In genomic region chr22:23119492-23120414, GRCh38 we compare ENCODE assay signal across 9 cellular contexts. TPM values are rescaled to one million over a fixed set of nuclear protein-coding genes. Genes with fewer than 3 reads are reported as not detected.
DNase-seq lines count a peak whose midpoint lies in the region; ATAC-seq lines count a peak whose summit lies in the region.
"Had no signal": no experiment of that assay in that cellular context is flagged by ENCODE, and none has a peak within 500 bp of the region (broad histone marks: within the 10 kb centered on the region; RNA-seq: fewer than 3 reads in every experiment).

No MANE protein-coding gene starts in this region.

- peak overlapping the region; percentile 65 for H3K4me3 Mint-ChIP-seq in T-helper 17 cell

- no peak overlapping the region for H3K9ac ChIP-seq in mesendoderm (ENCODE audit: low read length)
- H3K9ac ChIP-seq in subcutaneous abdominal adipose tissue (ENCODE audit: low read length in 5 of 5) = peak overlapping the region in 1 of 5 donors; percentile 44

- DNase-seq in T-helper 17 cell = peak; percentile 24 to 39 (median 31)
- peak; percentile 21 to 35 for DNase-seq in activated T-helper 1 cell treated with anti-CD3 and anti-CD28 coated beads, Interleukin-2, amount 50 U/mL, for 16 hours (ENCODE audit: low read depth in 1 of 2, low spot score in 1 of 2)
- DNase-seq in mesendoderm = peak; percentile 45
- no peak for DNase-seq in NCI-H446 (lab: John Stamatoyannopoulos, UW)
- no peak for DNase-seq in NCI-H1694 (lab: John Stamatoyannopoulos, UW)
- DNase-seq: NCI-H146, thyroid gland had no signal

- no peak overlapping the region for H2BK5ac ChIP-seq in mesendoderm (ENCODE audit: low read length)

- no peak overlapping the region for H3K4me2 ChIP-seq in mesendoderm (ENCODE audit: low read length)

- peaks cover 2% of the 10 kb centered on the region for H3K36me3 Mint-ChIP-seq in T-helper 17 cell (ENCODE audit: low read depth)

- no peaks in the 10 kb centered on the region for H3K79me2 ChIP-seq in mesendoderm (ENCODE audit: control insufficient read depth, insufficient read depth, low read length)

- no peak overlapping the region for H3K23ac ChIP-seq in mesendoderm (ENCODE audit: low read length)

- H3K9me3 ChIP-seq in T-helper 17 cell (ENCODE audit: control insufficient read depth, low read length, poor library complexity, severe bottlenecking) (no peaks in the 10 kb centered on the region), subcutaneous abdominal adipose tissue (ENCODE audit: control insufficient read depth in 5 of 5, low read length in 5 of 5) (no peaks in the 10 kb centered on the region)
- H3K9me3 ChIP-seq: thyroid gland had no signal

- H3K27me3 ChIP-seq in mesendoderm (ENCODE audit: insufficient read depth, low read length, poor library complexity) (no peaks in the 10 kb centered on the region), subcutaneous abdominal adipose tissue (ENCODE audit: control insufficient read depth in 5 of 5, insufficient read depth in 4 of 5, low read length in 5 of 5) (peaks cover 0 to 3% (median 0%) of the 10 kb centered on the region in 5 donors)
- H3K27me3 ChIP-seq: thyroid gland had no signal

- no peak overlapping the region for H2BK15ac ChIP-seq in mesendoderm (replicated peaks; ENCODE audit: low read depth)

- peaks cover 4% of the 10 kb centered on the region for H3K27me3 Mint-ChIP-seq in T-helper 17 cell

- no peak overlapping the region for H3K4ac ChIP-seq in mesendoderm (ENCODE audit: low read depth, low read length)

- no peak overlapping the region for H3K56ac ChIP-seq in mesendoderm (ENCODE audit: low read length)

- peak overlapping the region; percentile 85 for H3K27ac Mint-ChIP-seq in T-helper 17 cell

- ATAC-seq in T-helper 17 cell (peak; percentile 95), HG02885 (IDR thresholded peaks at IDR 0.05; ENCODE audit: poor library complexity, unreplicated experiment) (no peak)

- no peaks in the 10 kb centered on the region for H3K36me3 ChIP-seq in mesendoderm (ENCODE audit: control insufficient read depth, insufficient read depth, low read length)
- peaks cover 0 to 10% (median 8%) of the 10 kb centered on the region in 5 donors for H3K36me3 ChIP-seq in subcutaneous abdominal adipose tissue (ENCODE audit: control insufficient read depth in 5 of 5, insufficient read depth in 5 of 5, low read length in 5 of 5)
- H3K36me3 ChIP-seq: thyroid gland had no signal

- H4K8ac ChIP-seq in mesendoderm (ENCODE audit: low read depth, low read length) = no peak overlapping the region

- H3K79me1 ChIP-seq in mesendoderm (ENCODE audit: low read length) = no peaks in the 10 kb centered on the region

- H3K4me3 ChIP-seq in mesendoderm (ENCODE audit: low read length) (no peak overlapping the region), subcutaneous abdominal adipose tissue (ENCODE audit: low read depth in 1 of 5, low read length in 5 of 5) (no peak overlapping the region)
- H3K4me3 ChIP-seq: thyroid gland had no signal

- H3K4me1 Mint-ChIP-seq in T-helper 17 cell = peaks cover 6% of the 10 kb centered on the region

- H2BK120ac ChIP-seq in mesendoderm (ENCODE audit: low read depth, low read length) = no peak overlapping the region

- H3K4me1 ChIP-seq in mesendoderm (ENCODE audit: control insufficient read depth, low read depth, low read length) (no peaks in the 10 kb centered on the region), subcutaneous abdominal adipose tissue (ENCODE audit: control insufficient read depth in 5 of 5, insufficient read depth in 5 of 5, low read length in 5 of 5) (peaks cover 3 to 43% (median 17%) of the 10 kb centered on the region in 5 donors)
- H3K4me1 ChIP-seq: thyroid gland had no signal

- no peak overlapping the region for H4K5ac ChIP-seq in mesendoderm (ENCODE audit: low read length)

- H3K18ac ChIP-seq in mesendoderm (ENCODE audit: low read length) = no peak overlapping the region

- no CpG with 5 or more reads among the region's 15 CpGs for WGBS in mesendoderm (ENCODE audit: extremely low coverage, insufficient coverage, low lambda C conversion rate)

- H2AK5ac ChIP-seq in mesendoderm (ENCODE audit: low read length) = no peak overlapping the region

- H3K27ac ChIP-seq in mesendoderm (ENCODE audit: low read depth, low read length) = no peak overlapping the region
- peak overlapping the region; percentile 16 for H3K27ac ChIP-seq in subcutaneous abdominal adipose tissue (ENCODE audit: low read depth, low read length)
- H3K27ac ChIP-seq: thyroid gland had no signal

RNA-seq across cellular contexts. Expression of gene RSPH14, which starts 22.0 kb away (rescaled TPM):
- total RNA-seq in T-helper 17 cell = 1 to 10 TPM; 1.1 to 1.4 TPM
- polyA plus RNA-seq in mesendoderm (2013, experiment 1 of 2) = 0.20 TPM
- 0.20 TPM for polyA plus RNA-seq in mesendoderm (2013, experiment 2 of 2)

RNA-seq across cellular contexts. Expression of gene RAB36, which starts 25.5 kb away (rescaled TPM):
- 1 to 10 TPM; 1.1 to 2.4 TPM for total RNA-seq in T-helper 17 cell
- polyA plus RNA-seq in mesendoderm (2013, experiment 1 of 2) = 0.67 TPM
- polyA plus RNA-seq in mesendoderm (2013, experiment 2 of 2) = 0.64 TPM

RNA-seq across cellular contexts. Expression of gene GNAZ, which starts 49.4 kb away (rescaled TPM):
- 10 to 100 TPM in 1 of 2 donors, 1 to 10 TPM in 1; 1.4 to 44.1 TPM for total RNA-seq in T-helper 17 cell
- polyA plus RNA-seq in mesendoderm (2013, experiment 1 of 2) = 4.0 TPM
- polyA plus RNA-seq in mesendoderm (2013, experiment 2 of 2) = 3.9 TPM

Comparison
In these comparisons a context has a peak if more than half of its experiments do, and no peak if none do; other contexts are left out.
1. DNase-seq: peak in T-helper 17 cell (3 of 3), activated T-helper 1 cell treated with anti-CD3 and anti-CD28 coated beads, Interleukin-2, amount 50 U/mL, for 16 hours (2 of 2) and mesendoderm (single experiment); none in NCI-H446 (0 of 2) and NCI-H1694 (single experiment).